ENCODE assay signal across 8 cellular contexts in genomic region chr1:47334765-47335435, GRCh38. TPM values are rescaled to one million over a fixed set of nuclear protein-coding genes. Genes with fewer than 3 reads are reported as not detected.
DNase-seq lines count a peak whose midpoint lies in the region; ATAC-seq and TF ChIP-seq lines count a peak whose summit lies in the region.

No MANE protein-coding gene starts in this region.

- intact Hi-C loops in tibial artery (cut with DNase I; ENCODE audit: low total_unique reads), result no loop called here

- H3K9me3 ChIP-seq in tibial artery, result no peaks in the 10 kb centered on the region

- peak overlapping the region in 1 of 2 donors; percentile 97 for H3K4me3 Mint-ChIP-seq in activated T-cell treated with anti-CD3 and anti-CD28 coated beads, Interleukin-2, amount 50 U/mL, for 72 hours
- peak overlapping the region; percentile 93 for H3K4me3 Mint-ChIP-seq in activated naive CD8-positive, alpha-beta T cell treated with anti-CD3 and anti-CD28 coated beads for 36 hours

- DNase-seq in activated T-cell treated with anti-CD3 and anti-CD28 coated beads, Interleukin-2, amount 50 U/mL, for 72 hours, result no peak
- no peak for DNase-seq in activated T-cell treated with anti-CD3 and anti-CD28 coated beads for 4 hours
- DNase-seq in activated naive CD8-positive, alpha-beta T cell treated with anti-CD3 and anti-CD28 coated beads for 36 hours, result no peak
- no peak for DNase-seq in kidney epithelial cell (ENCODE audit: low read depth)
- DNase-seq in tibial artery, result no peak
- DNase-seq in OCI-M2 (lab: John Stamatoyannopoulos, UW; ENCODE audit: unreplicated experiment), result no peak
- no peak for DNase-seq in NCI-H524 (lab: John Stamatoyannopoulos, UW)

- H3K36me3 ChIP-seq in kidney epithelial cell (ENCODE audit: control insufficient read depth, insufficient read depth, low read length) (no peaks in the 10 kb centered on the region), tibial artery (no peaks in the 10 kb centered on the region)

- TF ChIP-seq CTCF in kidney epithelial cell (IDR thresholded peaks at IDR 0.05; ENCODE audit: insufficient read depth, low read length, poor library complexity, severe bottlenecking) (no peak), tibial artery (IDR thresholded peaks at IDR 0.05) (no peak)

- peaks cover 0 to 2% of the 10 kb centered on the region in 2 donors for H3K36me3 Mint-ChIP-seq in activated T-cell treated with anti-CD3 and anti-CD28 coated beads, Interleukin-2, amount 50 U/mL, for 72 hours (ENCODE audit: insufficient read depth in 2 of 2)
- H3K36me3 Mint-ChIP-seq in activated naive CD8-positive, alpha-beta T cell treated with anti-CD3 and anti-CD28 coated beads for 36 hours, result peaks cover 9% of the 10 kb centered on the region

- peak overlapping the region; percentile 88 to 98 for H3K27ac ChIP-seq in tibial artery

- peaks cover 0 to 52% (median 24%) of the 10 kb centered on the region in 4 donors for H3K4me1 ChIP-seq in tibial artery

- H3K27me3 Mint-ChIP-seq in activated T-cell treated with anti-CD3 and anti-CD28 coated beads, Interleukin-2, amount 50 U/mL, for 72 hours (ENCODE audit: low read depth), result no peaks in the 10 kb centered on the region
- no peaks in the 10 kb centered on the region for H3K27me3 Mint-ChIP-seq in activated naive CD8-positive, alpha-beta T cell treated with anti-CD3 and anti-CD28 coated beads for 36 hours

- H3K27ac Mint-ChIP-seq in activated T-cell treated with anti-CD3 and anti-CD28 coated beads, Interleukin-2, amount 50 U/mL, for 72 hours, result peak overlapping the region; percentile 97
- H3K27ac Mint-ChIP-seq in activated naive CD8-positive, alpha-beta T cell treated with anti-CD3 and anti-CD28 coated beads for 36 hours, result peak overlapping the region; percentile 96

- no peak for ATAC-seq in activated T-cell treated with anti-CD3 and anti-CD28 coated beads, Interleukin-2, amount 50 U/mL, for 72 hours (replicated peaks in 1 of 2)
- no peak for ATAC-seq in HG03457 (IDR thresholded peaks at IDR 0.05; ENCODE audit: unreplicated experiment)

- H3K4me1 Mint-ChIP-seq in activated T-cell treated with anti-CD3 and anti-CD28 coated beads, Interleukin-2, amount 50 U/mL, for 72 hours (ENCODE audit: low read depth), result peaks cover 29% of the 10 kb centered on the region
- H3K4me1 Mint-ChIP-seq in activated naive CD8-positive, alpha-beta T cell treated with anti-CD3 and anti-CD28 coated beads for 36 hours, result peaks cover 13% of the 10 kb centered on the region

- H3K27me3 ChIP-seq in kidney epithelial cell (ENCODE audit: control insufficient read depth, insufficient read depth, low read length), result no peaks in the 10 kb centered on the region
- no peaks in the 10 kb centered on the region for H3K27me3 ChIP-seq in tibial artery

- H3K4me3 ChIP-seq in kidney epithelial cell (ENCODE audit: low read depth, low read length) (peak overlapping the region; percentile 97), tibial artery (peak overlapping the region; percentile 63 to 95)

- no peaks in the 10 kb centered on the region for H3K9me3 Mint-ChIP-seq in activated T-cell treated with anti-CD3 and anti-CD28 coated beads, Interleukin-2, amount 50 U/mL, for 72 hours
- H3K9me3 Mint-ChIP-seq in activated naive CD8-positive, alpha-beta T cell treated with anti-CD3 and anti-CD28 coated beads for 36 hours, result no peaks in the 10 kb centered on the region

RNA-seq across cellular contexts. Expression of gene CMPK1, which starts 1.3 kb away (rescaled TPM):
- 100 to 1,000 TPM; 108 to 117 TPM for total RNA-seq in activated T-cell treated with anti-CD3 and anti-CD28 coated beads, Interleukin-2, amount 50 U/mL, for 72 hours
- total RNA-seq in activated naive CD8-positive, alpha-beta T cell treated with anti-CD3 and anti-CD28 coated beads for 36 hours, result 100 to 1,000 TPM; 101 to 102 TPM
- 62.0 and 74.7 TPM in 2 replicates for total RNA-seq in kidney epithelial cell

RNA-seq across cellular contexts. Expression of gene STIL, which starts 21.0 kb away (rescaled TPM):
- 10 to 100 TPM; 26.8 to 32.2 TPM for total RNA-seq in activated T-cell treated with anti-CD3 and anti-CD28 coated beads, Interleukin-2, amount 50 U/mL, for 72 hours
- 10 to 100 TPM; 28.0 to 28.2 TPM for total RNA-seq in activated naive CD8-positive, alpha-beta T cell treated with anti-CD3 and anti-CD28 coated beads for 36 hours
- 4.9 and 5.5 TPM in 2 replicates for total RNA-seq in kidney epithelial cell
